19 cellular contexts compared by ENCODE assay signal in the genomic region with DNA sequence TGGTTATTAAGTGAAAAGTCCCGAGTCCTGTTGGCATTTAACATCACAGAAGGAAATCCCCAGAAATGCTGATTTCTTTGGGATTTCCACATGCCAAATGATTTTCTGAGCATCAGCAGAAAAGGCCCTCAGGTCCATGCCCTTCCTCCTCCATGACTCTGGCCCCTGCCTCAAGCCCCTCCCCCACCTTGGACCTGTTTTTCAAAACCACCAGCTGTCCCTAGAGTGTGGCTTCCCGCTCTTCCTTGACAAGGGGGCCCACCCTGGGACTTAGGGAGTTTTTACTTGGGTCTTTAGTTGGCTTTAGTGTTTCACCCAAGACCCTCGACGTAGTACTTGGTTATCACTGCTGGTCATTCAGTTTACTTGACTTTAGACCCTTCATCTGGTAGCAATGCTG.
"Had no signal": no experiment of that assay in that cellular context is flagged by ENCODE, and none has a peak within 500 bp of the region (broad histone marks: within the 10 kb centered on the region; RNA-seq: fewer than 3 reads in every experiment).

No MANE protein-coding gene starts in this region.

- H3K4me2 ChIP-seq: smooth muscle cell had no signal

- H3K4me1 ChIP-seq: lower lobe of right lung, pancreas, right atrium auricular region, stomach, thyroid gland, vagina had no signal

- H3K9me3 Mint-ChIP-seq: effector memory CD8-positive, alpha-beta T cell; naive thymus-derived CD8-positive, alpha-beta T cell; stimulated activated effector memory CD8-positive, alpha-beta T cell treated with anti-CD3 and anti-CD28 coated beads, Interleukin-12 subunit alpha, Interleukin-12 subunit beta, amount 100 ng/mL, for 72 hours had no signal

- H3K27me3 Mint-ChIP-seq: effector memory CD8-positive, alpha-beta T cell; naive thymus-derived CD8-positive, alpha-beta T cell had no signal

- DNase-seq: effector memory CD8-positive, alpha-beta T cell; head of caudate nucleus; left ventricle myocardium superior; lower lobe of right lung; naive thymus-derived CD8-positive, alpha-beta T cell; pancreas; stimulated activated CD4-positive, alpha-beta T cell treated with anti-CD3 and anti-CD28 coated beads, Interleukin-12 subunit alpha, Interleukin-12 subunit beta, amount 100 ng/mL, for 4 hours; stimulated activated CD4-positive, alpha-beta T cell treated with anti-CD3 and anti-CD28 coated beads, Interleukin-1b, Interleukin-23, amount 100 ng/mL, for 48 hours; stimulated activated CD4-positive, alpha-beta T cell treated with anti-CD3 and anti-CD28 coated beads, Interleukin-4, amount 100 ng/mL, for 1 hour; stimulated activated naive CD4-positive, alpha-beta T cell treated with Interleukin-2 at 50 U/mL for 16 hours; stomach; thyroid gland; trophoblast cell had no signal

- H3K36me3 ChIP-seq: lower lobe of right lung, pancreas, right atrium auricular region, thyroid gland, vagina had no signal

- ATAC-seq: effector memory CD8-positive, alpha-beta T cell; left ventricle myocardium superior; lower lobe of right lung; naive thymus-derived CD8-positive, alpha-beta T cell; pancreas; sciatic nerve; stimulated activated effector memory CD8-positive, alpha-beta T cell treated with anti-CD3 and anti-CD28 coated beads, Interleukin-12 subunit alpha, Interleukin-12 subunit beta, amount 100 ng/mL, for 72 hours had no signal

- H3K27ac ChIP-seq: coronary artery, lower lobe of right lung, pancreas, right atrium auricular region, stomach, thyroid gland, vagina had no signal

- H3K4me3 Mint-ChIP-seq: effector memory CD8-positive, alpha-beta T cell; stimulated activated effector memory CD8-positive, alpha-beta T cell treated with anti-CD3 and anti-CD28 coated beads, Interleukin-12 subunit alpha, Interleukin-12 subunit beta, amount 100 ng/mL, for 72 hours had no signal

- H3K4me3 ChIP-seq: coronary artery, lower lobe of right lung, pancreas, right atrium auricular region, smooth muscle cell, stomach, thyroid gland, vagina had no signal

- H3K9me3 ChIP-seq: lower lobe of right lung, pancreas, right atrium auricular region, stomach, thyroid gland, vagina had no signal

- H3K27me3 ChIP-seq: pancreas, right atrium auricular region, stomach, thyroid gland, vagina had no signal
